18 cellular contexts compared by ENCODE assay signal in the genomic region with DNA sequence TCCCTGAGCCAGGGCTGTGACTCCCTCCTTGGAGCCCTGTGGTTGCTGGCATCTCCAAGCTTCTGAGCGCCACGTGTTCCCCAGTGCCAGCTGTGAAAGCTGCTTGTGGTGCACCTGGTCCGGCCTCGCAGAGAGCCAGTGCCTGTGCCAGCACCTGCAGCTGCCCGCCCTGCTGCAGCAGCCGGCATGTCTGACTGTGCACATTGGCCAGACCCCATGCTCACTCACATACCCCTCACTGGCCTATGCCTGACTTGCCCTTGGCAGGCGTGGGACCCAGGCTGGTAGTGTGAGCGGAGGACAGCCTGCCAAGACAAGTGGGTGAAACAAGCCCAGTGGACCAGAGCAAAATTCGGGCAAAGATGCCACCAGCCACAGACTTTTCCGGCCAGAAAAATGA. TPM values are rescaled to one million over a fixed set of nuclear protein-coding genes. Genes with fewer than 3 reads are reported as not detected.
DNase-seq lines count a peak whose midpoint lies in the region; ATAC-seq and TF ChIP-seq lines count a peak whose summit lies in the region.
"Had no signal": no experiment of that assay in that cellular context is flagged by ENCODE, and none has a peak within 500 bp of the region (broad histone marks: within the 10 kb centered on the region; RNA-seq: fewer than 3 reads in every experiment).

No MANE protein-coding gene starts in this region.

- H3K4me1 ChIP-seq in body of pancreas, result peaks cover 15% of the 10 kb centered on the region
- H3K4me1 ChIP-seq: Caco-2 had no signal

- WGBS in body of pancreas, 2 donors, result 59 to 66% methylated on average over 5 to 10 of the region's 10 CpGs

- peak overlapping the region; percentile 21 to 39 (median 31) for H3K27ac ChIP-seq in body of pancreas
- H3K27ac ChIP-seq: KMS-11, neutrophil had no signal

- H3K27me3 ChIP-seq in body of pancreas, result no peaks in the 10 kb centered on the region
- H3K27me3 ChIP-seq: neutrophil had no signal

- H3K9me3 Mint-ChIP-seq in activated CD4-positive, alpha-beta T cell treated with anti-CD3 and anti-CD28 coated beads, Interleukin-2, amount 10 ng/mL, durations not matched to agents 7 days and 5 days, result no peaks in the 10 kb centered on the region
- H3K9me3 Mint-ChIP-seq in chondrocyte (ENCODE audit: low read depth), result no peaks in the 10 kb centered on the region
- H3K9me3 Mint-ChIP-seq: activated naive CD4-positive, alpha-beta T cell treated with anti-CD3 and anti-CD28 coated beads, Interleukin-2, amount 50 U/mL, for 72 hours; activated T-cell treated with anti-CD3 and anti-CD28 coated beads, Interleukin-2, amount 50 U/mL, for 4 hours; GM23338 had no signal

- no peaks in the 10 kb centered on the region for H3K9me3 ChIP-seq in body of pancreas
- H3K9me3 ChIP-seq: Caco-2, neutrophil had no signal

- no peaks in the 10 kb centered on the region for H3K4me1 Mint-ChIP-seq in activated CD4-positive, alpha-beta T cell treated with anti-CD3 and anti-CD28 coated beads, Interleukin-2, amount 10 ng/mL, durations not matched to agents 7 days and 5 days
- H3K4me1 Mint-ChIP-seq in chondrocyte (ENCODE audit: low read depth), result peaks cover 5% of the 10 kb centered on the region
- H3K4me1 Mint-ChIP-seq: GM23338 had no signal

- DNase-seq in C1 segment of cervical spinal cord (lab: John Stamatoyannopoulos, UW) (peak in 12 of 14 donors; percentile 9 to 68 (median 44)), NCI-H2029 (lab: John Stamatoyannopoulos, UW) (peak; percentile 78), body of pancreas (peak; percentile 75 to 91 (median 85)), occipital lobe (lab: John Stamatoyannopoulos, UW) (peak; percentile 37), AML-193 (lab: John Stamatoyannopoulos, UW) (no peak), chondrocyte (ENCODE audit: low spot score) (no peak)
- DNase-seq in activated CD4-positive, alpha-beta T cell treated with anti-CD3 and anti-CD28 coated beads, Interleukin-2, amount 10 ng/mL, durations not matched to agents 7 days and 5 days, result no peak
- DNase-seq: activated CD4-positive, alpha-beta T cell treated with anti-CD3 and anti-CD28 coated beads, Interleukin-2, amount 50 U/mL, for 4 hours; activated T-cell treated with anti-CD3 and anti-CD28 coated beads, Interleukin-2, amount 50 U/mL, for 4 hours; Caco-2; left cardiac atrium; OCI-M1 had no signal

- no peak overlapping the region for H3K27ac Mint-ChIP-seq in activated CD4-positive, alpha-beta T cell treated with anti-CD3 and anti-CD28 coated beads, Interleukin-2, amount 10 ng/mL, durations not matched to agents 7 days and 5 days
- no peak overlapping the region for H3K27ac Mint-ChIP-seq in chondrocyte (ENCODE audit: unreplicated experiment)
- H3K27ac Mint-ChIP-seq: activated naive CD4-positive, alpha-beta T cell treated with anti-CD3 and anti-CD28 coated beads, Interleukin-2, amount 50 U/mL, for 72 hours; GM23338 had no signal

- ATAC-seq in body of pancreas (peak; percentile 89), GM21526 (IDR thresholded peaks at IDR 0.05; ENCODE audit: low FRiP score, unreplicated experiment) (no peak)
- ATAC-seq: activated naive CD4-positive, alpha-beta T cell treated with anti-CD3 and anti-CD28 coated beads, Interleukin-2, amount 50 U/mL, for 72 hours; activated T-cell treated with anti-CD3 and anti-CD28 coated beads, Interleukin-2, amount 50 U/mL, for 4 hours; GM23338 had no signal

- peak in 1 of 7 experiments; percentile 8 for TF ChIP-seq CTCF in body of pancreas (IDR thresholded peaks at IDR 0.05)
- TF ChIP-seq CTCF in chondrocyte (IDR thresholded peaks at IDR 0.05), result no peak

- no peak overlapping the region for H3K4me3 ChIP-seq in body of pancreas
- H3K4me3 ChIP-seq: GM23338, smooth muscle cell had no signal

- H3K36me3 Mint-ChIP-seq in activated CD4-positive, alpha-beta T cell treated with anti-CD3 and anti-CD28 coated beads, Interleukin-2, amount 10 ng/mL, durations not matched to agents 7 days and 5 days (ENCODE audit: low read depth), result peaks cover 3% of the 10 kb centered on the region
- H3K36me3 Mint-ChIP-seq in chondrocyte (ENCODE audit: low read depth), result no peaks in the 10 kb centered on the region
- H3K36me3 Mint-ChIP-seq: activated naive CD4-positive, alpha-beta T cell treated with anti-CD3 and anti-CD28 coated beads, Interleukin-2, amount 50 U/mL, for 72 hours had no signal

- TF ChIP-seq POLR2A in body of pancreas (IDR thresholded peaks at IDR 0.05), result no peak

- CTCF ChIA-PET in activated CD4-positive, alpha-beta T cell treated with anti-CD3 and anti-CD28 coated beads, Interleukin-2, amount 10 ng/mL, durations not matched to agents 7 days and 5 days (lab: Charles Lee), result interaction anchor here (0.9 to 1.1 kb wide), 2 partner anchors 9 to 12 kb away, joined by 3 to 4 read pairs; a partner anchor contains a TSS

- no peaks in the 10 kb centered on the region for H3K27me3 Mint-ChIP-seq in activated CD4-positive, alpha-beta T cell treated with anti-CD3 and anti-CD28 coated beads, Interleukin-2, amount 10 ng/mL, durations not matched to agents 7 days and 5 days
- H3K27me3 Mint-ChIP-seq in chondrocyte (ENCODE audit: low read depth), result no peaks in the 10 kb centered on the region

- no peak overlapping the region for H3K4me3 Mint-ChIP-seq in activated CD4-positive, alpha-beta T cell treated with anti-CD3 and anti-CD28 coated beads, Interleukin-2, amount 10 ng/mL, durations not matched to agents 7 days and 5 days
- no peak overlapping the region for H3K4me3 Mint-ChIP-seq in chondrocyte (ENCODE audit: unreplicated experiment)
- H3K4me3 Mint-ChIP-seq: activated T-cell treated with anti-CD3 and anti-CD28 coated beads, Interleukin-2, amount 50 U/mL, for 4 hours; GM23338 had no signal

- POLR2A ChIA-PET in activated CD4-positive, alpha-beta T cell treated with anti-CD3 and anti-CD28 coated beads, Interleukin-2, amount 10 ng/mL, durations not matched to agents 7 days and 5 days (lab: Charles Lee), result interaction anchor here (0.7 kb wide), 1 partner anchor 204 kb away, joined by 3 read pairs; no protein-coding TSS in a partner anchor

- no peaks in the 10 kb centered on the region for H3K36me3 ChIP-seq in body of pancreas (replicated peaks in 1 of 2; ENCODE audit: insufficient read depth in 1 of 2, low read depth in 2 of 2)

- intact Hi-C loops in body of pancreas (cut with DNase I), result no loop called here

RNA-seq across cellular contexts. Expression of a gene that starts 9.8 kb away (rescaled TPM):
- total RNA-seq in body of pancreas, result 10 to 100 TPM in 1 of 2 donors, 1 to 10 TPM in 1; 9.2 to 17.9 TPM
- 24.3 TPM for total RNA-seq in occipital lobe
- 10 to 100 TPM; 50.5 to 50.9 TPM for total RNA-seq in activated CD4-positive, alpha-beta T cell treated with anti-CD3 and anti-CD28 coated beads, Interleukin-2, amount 10 ng/mL, durations not matched to agents 7 days and 5 days
- 21.2 to 29.8 TPM (median 25.8 TPM) in 3 replicates for total RNA-seq in chondrocyte

RNA-seq across cellular contexts. Expression of a gene that starts 36.6 kb away (rescaled TPM):
- total RNA-seq in body of pancreas, result 10 to 100 TPM; 54.5 to 92.0 TPM
- 356 TPM for total RNA-seq in occipital lobe
- 10 to 100 TPM; 82.1 to 83.8 TPM for total RNA-seq in activated CD4-positive, alpha-beta T cell treated with anti-CD3 and anti-CD28 coated beads, Interleukin-2, amount 10 ng/mL, durations not matched to agents 7 days and 5 days
- 173 to 188 TPM (median 185 TPM) in 3 replicates for total RNA-seq in chondrocyte

Comparison
In these comparisons a context has a peak if more than half of its experiments do, and no peak if none do; other contexts are left out.
1. DNase-seq: peak in C1 segment of cervical spinal cord (12 of 14), NCI-H2029 (single experiment), body of pancreas (4 of 4) and occipital lobe (single experiment); none in activated CD4-positive, alpha-beta T cell treated with anti-CD3 and anti-CD28 coated beads, Interleukin-2, amount 10 ng/mL, durations not matched to agents 7 days and 5 days (single experiment), AML-193 (0 of 2) and chondrocyte (single experiment).